8 cellular contexts compared by ENCODE assay signal in genomic region chr9:107490606-107490970, GRCh38. TPM values are rescaled to one million over a fixed set of nuclear protein-coding genes. Genes with fewer than 3 reads are reported as not detected.
DNase-seq lines count a peak whose midpoint lies in the region; ATAC-seq, FAIRE-seq and TF ChIP-seq lines count a peak whose summit lies in the region.
"Not testable (repeated sequence)": the region's sequence is repeated elsewhere in the genome, so short reads cannot be mapped to it uniquely, and the experiment has no call there.

No MANE protein-coding gene starts in this region.

- not testable (repeated sequence) for DNase-seq in AG04450 (ENCODE audit: low read depth, low spot score); IMR-90; K562 (ENCODE audit: extremely low read depth in 1 of 4, low spot score in 3 of 4); esophagus squamous epithelium (lab: John Stamatoyannopoulos, UW); natural killer cell treated with Interleukin-12 subunit alpha and Interleukin-12 subunit beta and Interleukin-15 and Interleukin-18, amount 100 ng/mL, for 72 hours (ENCODE audit: low spot score)
- DNase-seq in WTC11 (ENCODE audit: low spot score) = peak; percentile 21
- peak; percentile 68 for DNase-seq in kidney
- peak; percentile 79 for DNase-seq in spleen

- not testable (repeated sequence) for H2BK20ac ChIP-seq in IMR-90 (ENCODE audit: low read depth, low read length)

- H3K79me1 ChIP-seq in IMR-90 (ENCODE audit: low read depth in 1 of 2, low read length in 2 of 2) = not testable (repeated sequence)

- not testable (repeated sequence) for H3K27ac Mint-ChIP-seq in WTC11; natural killer cell treated with Interleukin-12 subunit alpha and Interleukin-12 subunit beta and Interleukin-15 and Interleukin-18, amount 100 ng/mL, for 72 hours

- ATAC-seq in IMR-90 (ENCODE audit: low read depth); WTC11; K562; natural killer cell treated with Interleukin-12 subunit alpha and Interleukin-12 subunit beta and Interleukin-15 and Interleukin-18, amount 100 ng/mL, for 72 hours: not testable (repeated sequence)

- not testable (repeated sequence) for TF ChIP-seq CTCF in AG04450 (IDR thresholded peaks at IDR 0.05; ENCODE audit: low read depth, low read length); IMR-90 (conservative IDR thresholded peaks at IDR 0.05; ENCODE audit: low read depth, low read length); WTC11 (IDR thresholded peaks at IDR 0.05); K562 (IDR thresholded peaks at IDR 0.05 in 2 of 3, conservative IDR thresholded peaks at IDR 0.05 in 1 of 3; ENCODE audit: insufficient read depth in 2 of 3, low read depth in 1 of 3, low read length in 3 of 3); esophagus squamous epithelium (IDR thresholded peaks at IDR 0.05); kidney (IDR thresholded peaks at IDR 0.05; ENCODE audit: borderline replicate concordance, extremely low read depth, insufficient read depth); spleen (IDR thresholded peaks at IDR 0.05 in 8 of 11, conservative IDR thresholded peaks at IDR 0.05 in 3 of 11)

- intact Hi-C loops in IMR-90 (cut with micrococcal nuclease) = loop anchor here (1.0 kb wide), 1 partner anchor 148 kb away; no protein-coding TSS in a partner anchor
- intact Hi-C loops in K562 (cut with micrococcal nuclease); kidney (cut with DNase I); spleen (cut with DNase I; ENCODE audit: low total_unique reads): not testable (repeated sequence)
- intact Hi-C loops in esophagus squamous epithelium (cut with DNase I) = loop anchor here (10.0 kb wide), 1 partner anchor 244 kb away; no protein-coding TSS in a partner anchor

- H3K4me3 ChIP-seq in AG04450 (ENCODE audit: low read depth, low read length) (peak overlapping the region; percentile 71), IMR-90 (ENCODE audit: insufficient read depth, low read depth, low read length) (peak overlapping the region; percentile 60; the same call in 1 of the 2 replicates), esophagus squamous epithelium (peak overlapping the region; percentile 78 to 98 (median 90)), kidney (ENCODE audit: low read length in 2 of 2) (peak overlapping the region; percentile 64 to 84), spleen (peak overlapping the region; percentile 41 to 79 (median 57))
- not testable (repeated sequence) for H3K4me3 ChIP-seq in K562

- peak overlapping the region in 1 of 2 experiments; percentile 60; a peak in 1 of 4 replicates for H4K8ac ChIP-seq in IMR-90 (ENCODE audit: low read depth in 2 of 2, low read length in 2 of 2)

- H3K4me2 ChIP-seq in IMR-90 (ENCODE audit: low read depth, low read length) (peak overlapping the region; percentile 70), K562 (ENCODE audit: insufficient read depth, low read length) (peak overlapping the region; percentile 78; the same call in 1 of the 2 replicates)

- POLR2A ChIA-PET in AG04450 (lab: Yijun Ruan, JAX) = interaction anchor here (0.7 kb wide), 1 partner anchor 1800 kb away, joined by 3 read pairs; no protein-coding TSS in a partner anchor
- POLR2A ChIA-PET in IMR-90 (lab: Charles Lee; ENCODE audit: unreplicated experiment); K562 (lab: Yijun Ruan, JAX): not testable (repeated sequence)
- POLR2A ChIA-PET in WTC11 (lab: Charles Lee) = interaction anchor here (0.6 to 0.7 kb wide), 2 partner anchors 87 to 144 kb away, joined by 3 to 4 read pairs; no protein-coding TSS in a partner anchor

- peaks cover 14% of the 10 kb centered on the region; the same call in 1 of the 2 replicates for H3K9me3 ChIP-seq in AG04450 (ENCODE audit: control insufficient read depth, insufficient read depth, low read length)
- not testable (repeated sequence) for H3K9me3 ChIP-seq in IMR-90 (ENCODE audit: control insufficient read depth, insufficient read depth, low read length); K562 (replicated peaks; ENCODE audit: control insufficient read depth, insufficient read depth, low read depth, low read length); esophagus squamous epithelium; kidney (ENCODE audit: control insufficient read depth in 1 of 2, low read length in 2 of 2); spleen

- H3K36me3 ChIP-seq in IMR-90 (ENCODE audit: control insufficient read depth, insufficient read depth, low read length) (peaks cover 15% of the 10 kb centered on the region), esophagus squamous epithelium (peaks cover 0 to 28% (median 18%) of the 10 kb centered on the region in 3 donors), spleen (peaks cover 0 to 28% (median 0%) of the 10 kb centered on the region in 6 donors)
- not testable (repeated sequence) for H3K36me3 ChIP-seq in K562 (ENCODE audit: control insufficient read depth, insufficient read depth, low read length); kidney (ENCODE audit: control insufficient read depth in 1 of 2, insufficient read depth in 2 of 2, low read length in 2 of 2)

- peak overlapping the region; percentile 55; the same call in 1 of the 2 replicates for H3K18ac ChIP-seq in IMR-90 (ENCODE audit: low read depth, low read length)

- not testable (repeated sequence) for H4K20me1 ChIP-seq in IMR-90 (ENCODE audit: insufficient read depth, low read length); K562 (replicated peaks; ENCODE audit: control insufficient read depth, insufficient read depth, low read length)

- in situ Hi-C loops in IMR-90 (cut with MboI; ENCODE audit: low sequenced_read_pairs) = loop anchor here (25.0 kb wide), 1 partner anchor 397 kb away; no protein-coding TSS in a partner anchor
- in situ Hi-C loops in K562 (cut with MboI) = not testable (repeated sequence)

- not testable (repeated sequence) for TF ChIP-seq POLR2A in IMR-90 (IDR thresholded peaks at IDR 0.05; ENCODE audit: low read depth, low read length); K562 (conservative IDR thresholded peaks at IDR 0.05); esophagus squamous epithelium (IDR thresholded peaks at IDR 0.05); spleen (IDR thresholded peaks at IDR 0.05)

- TF ChIP-seq EP300 in K562 (IDR thresholded peaks at IDR 0.05; ENCODE audit: low read length) = not testable (repeated sequence)

- H4K91ac ChIP-seq in IMR-90 (ENCODE audit: insufficient read depth, low read depth, low read length) = not testable (repeated sequence)

- FAIRE-seq in K562 (lab: Jason Lieb, UNC); kidney (lab: Jason Lieb, UNC): not testable (repeated sequence)

- H3K23ac ChIP-seq in IMR-90 (ENCODE audit: low read depth, low read length) = peak overlapping the region; percentile 91

- H3K27ac ChIP-seq in AG04450 (ENCODE audit: low read depth, low read length) (peak overlapping the region; percentile 75), esophagus squamous epithelium (peak overlapping the region; percentile 96 to 98 (median 98)), kidney (ENCODE audit: low read depth in 2 of 2, low read length in 2 of 2) (peak overlapping the region in 1 of 2 donors; percentile 78), spleen (peak overlapping the region; percentile 74 to 95 (median 90))
- H3K27ac ChIP-seq in IMR-90 (ENCODE audit: insufficient read depth, low read length); K562 (ENCODE audit: extremely low read depth, low read depth, low read length): not testable (repeated sequence)

- peaks cover 35% of the 10 kb centered on the region for H3K4me1 Mint-ChIP-seq in WTC11
- peaks cover 11 to 13% of the 10 kb centered on the region in 2 donors for H3K4me1 Mint-ChIP-seq in natural killer cell treated with Interleukin-12 subunit alpha and Interleukin-12 subunit beta and Interleukin-15 and Interleukin-18, amount 100 ng/mL, for 72 hours (ENCODE audit: low read depth in 2 of 2)

- dilution Hi-C loops in IMR-90 (cut with HindIII; ENCODE audit: low sequenced_read_pairs, unreplicated experiment) = not testable (repeated sequence)

- not testable (repeated sequence) for H2BK5ac ChIP-seq in IMR-90 (ENCODE audit: low read depth, low read length, poor library complexity, severe bottlenecking)

- H3K9me3 Mint-ChIP-seq in WTC11; natural killer cell treated with Interleukin-12 subunit alpha and Interleukin-12 subunit beta and Interleukin-15 and Interleukin-18, amount 100 ng/mL, for 72 hours: not testable (repeated sequence)

- H3K56ac ChIP-seq in IMR-90 (ENCODE audit: extremely low read depth, insufficient read depth, low read length) = not testable (repeated sequence)

- H3K9me1 ChIP-seq in IMR-90 (ENCODE audit: insufficient read depth, low read length); K562 (ENCODE audit: control insufficient read depth, insufficient read depth, low read length): not testable (repeated sequence)

- H2AFZ ChIP-seq in IMR-90 (replicated peaks; ENCODE audit: low read length, poor library complexity) (peak overlapping the region; percentile 98), K562 (ENCODE audit: low read depth, low read length) (peak overlapping the region; percentile 87; the same call in 1 of the 2 replicates)

- CTCF ChIA-PET in AG04450 (lab: Charles Lee); IMR-90 (lab: Yijun Ruan, JAX); WTC11 (lab: Charles Lee); K562 (lab: Yijun Ruan, JAX; ENCODE audit: low intra/inter-chr PET ratio): not testable (repeated sequence)

- H2AK5ac ChIP-seq in IMR-90 (ENCODE audit: low read depth, low read length) = not testable (repeated sequence)

- peak overlapping the region; percentile 60; the same call in 1 of the 2 replicates for H3K14ac ChIP-seq in IMR-90 (replicated peaks; ENCODE audit: low read depth, low read length)

- H2AK9ac ChIP-seq in IMR-90 (replicated peaks; ENCODE audit: low read depth, low read length, poor library complexity) = not testable (repeated sequence)

- not testable (repeated sequence) for H3K36me3 Mint-ChIP-seq in WTC11; natural killer cell treated with Interleukin-12 subunit alpha and Interleukin-12 subunit beta and Interleukin-15 and Interleukin-18, amount 100 ng/mL, for 72 hours

- BruUV-seq in IMR-90 (replicated peaks; lab: Mats Ljungman, UMichigan); K562 (replicated peaks; lab: Mats Ljungman, UMichigan): not testable (repeated sequence)

- H3K4ac ChIP-seq in IMR-90 (ENCODE audit: low read depth, low read length) = peak overlapping the region; percentile 75

- WGBS in IMR-90 (ENCODE audit: extremely low coverage in 2 of 2, insufficient read length in 1 of 2), 2 experiments = no CpG with 5 or more reads among the region's 23 CpGs
- WGBS in K562 (ENCODE audit: insufficient coverage, low coverage, missing lambda C conversion rate) = 41% methylated on average over 14 of the region's 23 CpGs
- WGBS in esophagus squamous epithelium, 2 donors = 10 to 23% methylated on average over 13 to 23 of the region's 23 CpGs
- WGBS in spleen, 5 donors = 9 to 14% (median 10%) methylated on average over 22 to 23 of the region's 23 CpGs

- TF ChIP-seq RAD21 in IMR-90 (IDR thresholded peaks at IDR 0.05; ENCODE audit: low read length); K562 (CRISPR knock-in tag; conservative IDR thresholded peaks at IDR 0.05 in 1 of 2, IDR thresholded peaks at IDR 0.05 in 1 of 2): not testable (repeated sequence)

- H3K27me3 Mint-ChIP-seq in WTC11 (ENCODE audit: low read depth) = peaks cover 61% of the 10 kb centered on the region
- peaks cover 47 to 48% of the 10 kb centered on the region in 2 donors for H3K27me3 Mint-ChIP-seq in natural killer cell treated with Interleukin-12 subunit alpha and Interleukin-12 subunit beta and Interleukin-15 and Interleukin-18, amount 100 ng/mL, for 72 hours

- H4K5ac ChIP-seq in IMR-90 (ENCODE audit: low read depth, low read length) = not testable (repeated sequence)

- H3K27me3 ChIP-seq in AG04450 (ENCODE audit: control insufficient read depth, insufficient read depth, low read length) (peaks cover 28% of the 10 kb centered on the region), K562 (ENCODE audit: control insufficient read depth in 2 of 2, insufficient read depth in 2 of 2, low read length in 2 of 2) (peaks cover 13 to 35% of the 10 kb centered on the region in 2 experiments; a peak in 4 of 5 replicates), esophagus squamous epithelium (peaks cover 0 to 18% (median 0%) of the 10 kb centered on the region in 4 donors), spleen (replicated peaks in 1 of 7) (peaks cover 0 to 72% (median 37%) of the 10 kb centered on the region in 7 donors)
- H3K27me3 ChIP-seq in IMR-90 (ENCODE audit: control insufficient read depth, insufficient read depth, low read length) = not testable (repeated sequence)

- H3K4me3 Mint-ChIP-seq in WTC11 = peak overlapping the region; percentile 82
- peak overlapping the region; percentile 73 for H3K4me3 Mint-ChIP-seq in natural killer cell treated with Interleukin-12 subunit alpha and Interleukin-12 subunit beta and Interleukin-15 and Interleukin-18, amount 100 ng/mL, for 72 hours

- not testable (repeated sequence) for H3K79me2 ChIP-seq in K562 (ENCODE audit: control insufficient read depth, insufficient read depth, low read length)

- H3K9ac ChIP-seq in IMR-90 (ENCODE audit: low read depth, low read length) = peak overlapping the region; percentile 52
- H3K9ac ChIP-seq in K562 (ENCODE audit: insufficient read depth in 1 of 2, low read depth in 2 of 2, low read length in 2 of 2) = not testable (repeated sequence)
- H3K9ac ChIP-seq in kidney (ENCODE audit: low read length in 2 of 2) = peak overlapping the region; percentile 41 to 85

- H2BK120ac ChIP-seq in IMR-90 (ENCODE audit: low read depth, low read length) = not testable (repeated sequence)

- H3K4me1 ChIP-seq in IMR-90 (ENCODE audit: control insufficient read depth, insufficient read depth, low read length) = not testable (repeated sequence)
- peaks cover 0 to 24% of the 10 kb centered on the region in 2 experiments; a peak in 3 of 5 replicates for H3K4me1 ChIP-seq in K562 (replicated peaks in 1 of 2; ENCODE audit: control insufficient read depth in 2 of 2, insufficient read depth in 2 of 2, low read length in 2 of 2)
- peaks cover 0 to 54% (median 14%) of the 10 kb centered on the region in 3 donors for H3K4me1 ChIP-seq in esophagus squamous epithelium
- H3K4me1 ChIP-seq in kidney (ENCODE audit: control insufficient read depth in 1 of 2, insufficient read depth in 1 of 2, low read depth in 1 of 2, low read length in 2 of 2) = peaks cover 10 to 19% of the 10 kb centered on the region in 2 donors
- peaks cover 7 to 59% (median 37%) of the 10 kb centered on the region in 6 donors for H3K4me1 ChIP-seq in spleen

- H2BK15ac ChIP-seq in IMR-90 (ENCODE audit: low read depth, low read length) = peak overlapping the region; percentile 43; the same call in 1 of the 3 replicates

RNA-seq across cellular contexts. Expression of gene KLF4, which starts 1.0 kb away (rescaled TPM):
- polyA plus RNA-seq in AG04450 (2011; rRNA removed) (3.1 TPM in 2 replicates), IMR-90 (2012; rRNA removed) (3.8 and 6.9 TPM in 2 replicates), K562 (2011; rRNA removed) (0.08 and 0.29 TPM in 2 replicates), K562 (2014; fragmentation: Illumina TruSeq; extraction: Trizol) (0.24 and 0.30 TPM in 2 replicates), K562 (2014; fragmentation: Nextera tagmentation; extraction: Ambion mirVana) (under 1 TPM; 0.04 to 0.07 TPM), K562 (2014; rRNA removed) (0.09 and 0.57 TPM in 2 replicates), kidney (ENCODE audit: insufficient read depth, low read depth, low replicate concordance) (13.5 TPM), spleen (10 to 100 TPM; 10.4 to 34.4 (median 19.4) TPM)
- polyA minus RNA-seq in AG04450 (2011; rRNA and poly(A)+ RNA removed) = 2.2 and 2.3 TPM in 2 replicates
- total RNA-seq in IMR-90 (2012; rRNA removed) (1.3 and 2.2 TPM in 2 replicates), WTC11 (2021) (5.9 to 8.9 TPM (median 7.6 TPM) in 3 replicates), K562 (2014; rRNA removed) (0.24 and 0.27 TPM in 2 replicates), K562 (2014; rRNA removed; fragmentation: Illumina TruSeq; extraction: Trizol) (0.22 and 0.26 TPM in 2 replicates), K562 (2015; rRNA removed; fragmentation: Illumina TruSeq; extraction: Trizol) (0.11 and 0.23 TPM in 2 replicates), K562 (2021) (0.95 and 1.0 TPM in 2 replicates), esophagus squamous epithelium (100 to 1,000 TPM in 2 of 4 donors, 10 to 100 TPM in 2; 72.0 to 157 (median 106) TPM), kidney (69.4 TPM), spleen (100 to 1,000 TPM in 3 of 7 donors, 10 to 100 TPM in 4; 63.8 to 177 (median 88.8) TPM)
- polyA plus RNA-seq in IMR-90 (2012; cell fraction: cytosol; rRNA removed) = 4.7 and 21.8 TPM in 2 replicates
- 84.7 and 96.7 TPM in 2 replicates for polyA plus RNA-seq in IMR-90 (2012; cell fraction: nucleus; rRNA removed; ENCODE audit: low replicate concordance)
- total RNA-seq in K562 (2011; cell fraction: chromatin; rRNA removed; ENCODE audit: low replicate concordance) = 0.40 and 0.62 TPM in 2 replicates
- 0.67 and 0.79 TPM in 2 replicates for total RNA-seq in K562 (2011; cell fraction: nucleolus; rRNA removed)
- total RNA-seq in K562 (2011; cell fraction: nucleoplasm; rRNA removed) = 0.22 and 0.69 TPM in 2 replicates
- polyA plus RNA-seq in K562 (2011; cell fraction: cytosol; rRNA removed) = 0.04 and 0.55 TPM in 2 replicates
- polyA plus RNA-seq in K562 (2011; cell fraction: nucleus; rRNA removed) = 0.21 and 1.1 TPM in 2 replicates
- 0.38 and 1.2 TPM in 2 replicates for polyA plus RNA-seq in K562 (2012)
- polyA minus RNA-seq in K562 (2011; rRNA and poly(A)+ RNA removed) = 0.30 TPM in 1 of 2 replicates, not detected in the other
- polyA minus RNA-seq in K562 (2011; cell fraction: cytosol; rRNA and poly(A)+ RNA removed) = 0.73 and 0.95 TPM in 2 replicates
- polyA minus RNA-seq in K562 (2011; cell fraction: nucleus; rRNA and poly(A)+ RNA removed) = 0.56 and 0.94 TPM in 2 replicates
- 1 to 10 TPM in 1 of 2 donors, under 1 TPM in 1; 0.98 to 1.0 TPM for total RNA-seq in natural killer cell treated with Interleukin-12 subunit alpha and Interleukin-12 subunit beta and Interleukin-15 and Interleukin-18, amount 100 ng/mL, for 72 hours
